ENCODE assay signal across 31 cellular contexts in the genomic region with DNA sequence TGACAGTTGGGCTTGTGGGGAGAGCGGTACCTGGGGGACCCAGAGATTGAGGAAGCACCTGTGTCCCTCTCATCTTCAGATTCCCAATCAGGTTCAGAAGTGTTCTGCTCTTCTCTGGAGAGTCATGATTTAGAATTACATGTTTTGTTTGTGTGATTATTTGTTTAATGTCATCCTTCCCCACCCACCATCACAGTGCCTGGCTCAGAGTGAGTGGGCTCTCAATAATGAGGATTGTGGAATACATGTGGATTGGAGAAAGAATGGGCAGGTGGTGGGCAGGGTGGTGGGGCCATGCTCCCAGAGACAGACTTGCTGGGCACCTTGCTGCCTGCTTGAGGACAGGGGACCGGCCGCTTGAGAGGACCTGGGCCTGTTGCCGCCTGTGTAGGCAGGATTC.
"Had no signal": no experiment of that assay in that cellular context is flagged by ENCODE, and none has a peak within 500 bp of the region (broad histone marks: within the 10 kb centered on the region; RNA-seq: fewer than 3 reads in every experiment).

No MANE protein-coding gene starts in this region.

- H3K27me3 Mint-ChIP-seq: activated B cell treated with CpG ODN at 0.5 μM for 24 hours; activated CD4-positive, alpha-beta memory T cell treated with anti-CD3 and anti-CD28 coated beads for 36 hours; activated naive CD4-positive, alpha-beta T cell treated with anti-CD3 and anti-CD28 coated beads, Interleukin-2, amount 10 ng/mL, durations not matched to agents 7 days and 5 days; activated naive CD8-positive, alpha-beta T cell; activated naive CD8-positive, alpha-beta T cell treated with anti-CD3 and anti-CD28 coated beads, Interleukin-2, amount 50 U/mL, for 24 hours; T-cell had no signal

- DNase-seq: activated B cell treated with CpG ODN at 0.5 μM for 24 hours; activated CD4-positive, alpha-beta memory T cell treated with anti-CD3 and anti-CD28 coated beads for 36 hours; activated CD4-positive, alpha-beta T cell treated with anti-CD3 and anti-CD28 coated beads for 4 hours; activated CD4-positive, alpha-beta T cell treated with anti-CD3 and anti-CD28 coated beads, Interleukin-2, amount 50 U/mL, for 1 hour; activated CD4-positive, CD25-positive, alpha-beta regulatory T cell treated with anti-CD3 and anti-CD28 coated beads, Interleukin-2, amount 50 U/mL, for 72 hours; activated CD8-positive, alpha-beta memory T cell treated with anti-CD3 and anti-CD28 coated beads, Interleukin-2, amount 50 U/mL, for 4 hours; activated effector memory CD4-positive, alpha-beta T cell treated with Interleukin-2 at 50 U/mL for 16 hours; activated naive CD4-positive, alpha-beta T cell treated with anti-CD3 and anti-CD28 coated beads, Interleukin-2, amount 10 ng/mL, durations not matched to agents 7 days and 5 days; activated naive CD8-positive, alpha-beta T cell treated with anti-CD3 and anti-CD28 coated beads, Interleukin-2, amount 50 U/mL, for 24 hours; activated T-cell treated with anti-CD3 and anti-CD28 coated beads for 4 hours; activated T-cell treated with anti-CD3 and anti-CD28 coated beads, Interleukin-2, amount 50 U/mL, for 4 hours; anterior cingulate cortex; caudate nucleus; Karpas-422; KBM-7; MG63; NCI-H1048; NCI-H1436 treated with DMSO at 0.1 percent for 48 hours; NCI-H1694 treated with DMSO at 0.1 percent for 48 hours; NCI-H2029; NCI-H345; NCI-H524 treated with DMSO at 0.1 percent for 48 hours; OCI-M1; SIG-M5; T-cell; T-helper 2 cell; T-helper 9 cell had no signal

- H3K4me3 ChIP-seq: MG63 had no signal

- H3K27ac Mint-ChIP-seq: activated B cell treated with CpG ODN at 0.5 μM for 24 hours; activated CD4-positive, alpha-beta memory T cell treated with anti-CD3 and anti-CD28 coated beads for 36 hours; activated naive CD4-positive, alpha-beta T cell treated with anti-CD3 and anti-CD28 coated beads, Interleukin-2, amount 10 ng/mL, durations not matched to agents 7 days and 5 days; activated naive CD8-positive, alpha-beta T cell; activated naive CD8-positive, alpha-beta T cell treated with anti-CD3 and anti-CD28 coated beads, Interleukin-2, amount 50 U/mL, for 24 hours; brain; T-cell had no signal

- H3K9me3 Mint-ChIP-seq: activated B cell treated with CpG ODN at 0.5 μM for 24 hours; activated CD4-positive, alpha-beta memory T cell treated with anti-CD3 and anti-CD28 coated beads for 36 hours; activated naive CD4-positive, alpha-beta T cell treated with anti-CD3 and anti-CD28 coated beads, Interleukin-2, amount 10 ng/mL, durations not matched to agents 7 days and 5 days; activated naive CD8-positive, alpha-beta T cell treated with anti-CD3 and anti-CD28 coated beads, Interleukin-2, amount 50 U/mL, for 24 hours; activated T-cell treated with anti-CD3 and anti-CD28 coated beads, Interleukin-2, amount 50 U/mL, for 4 hours; brain; T-cell had no signal

- H3K9me3 ChIP-seq: MG63 had no signal

- H3K4me1 Mint-ChIP-seq: activated B cell treated with CpG ODN at 0.5 μM for 24 hours; activated naive CD4-positive, alpha-beta T cell treated with anti-CD3 and anti-CD28 coated beads, Interleukin-2, amount 10 ng/mL, durations not matched to agents 7 days and 5 days; activated naive CD8-positive, alpha-beta T cell treated with anti-CD3 and anti-CD28 coated beads, Interleukin-2, amount 50 U/mL, for 24 hours; T-cell had no signal

- H3K36me3 ChIP-seq: MG63 had no signal

- H3K36me3 Mint-ChIP-seq: activated CD4-positive, alpha-beta memory T cell treated with anti-CD3 and anti-CD28 coated beads for 36 hours; activated naive CD4-positive, alpha-beta T cell treated with anti-CD3 and anti-CD28 coated beads, Interleukin-2, amount 10 ng/mL, durations not matched to agents 7 days and 5 days; brain had no signal

- H3K27ac ChIP-seq: VCaP had no signal

- ATAC-seq: activated naive CD8-positive, alpha-beta T cell treated with anti-CD3 and anti-CD28 coated beads, Interleukin-2, amount 50 U/mL, for 24 hours; activated T-cell treated with anti-CD3 and anti-CD28 coated beads, Interleukin-2, amount 50 U/mL, for 4 hours; SK-N-SH treated with all-trans-retinoic acid at 6 μM for 48 hours; T-cell had no signal

- H3K4me3 Mint-ChIP-seq: activated B cell treated with CpG ODN at 0.5 μM for 24 hours; activated CD4-positive, alpha-beta memory T cell treated with anti-CD3 and anti-CD28 coated beads for 36 hours; activated naive CD4-positive, alpha-beta T cell treated with anti-CD3 and anti-CD28 coated beads, Interleukin-2, amount 10 ng/mL, durations not matched to agents 7 days and 5 days; activated naive CD8-positive, alpha-beta T cell; activated naive CD8-positive, alpha-beta T cell treated with anti-CD3 and anti-CD28 coated beads, Interleukin-2, amount 50 U/mL, for 24 hours; activated T-cell treated with anti-CD3 and anti-CD28 coated beads, Interleukin-2, amount 50 U/mL, for 4 hours; brain; T-cell had no signal
